16 cellular contexts compared by ENCODE assay signal in the genomic region with DNA sequence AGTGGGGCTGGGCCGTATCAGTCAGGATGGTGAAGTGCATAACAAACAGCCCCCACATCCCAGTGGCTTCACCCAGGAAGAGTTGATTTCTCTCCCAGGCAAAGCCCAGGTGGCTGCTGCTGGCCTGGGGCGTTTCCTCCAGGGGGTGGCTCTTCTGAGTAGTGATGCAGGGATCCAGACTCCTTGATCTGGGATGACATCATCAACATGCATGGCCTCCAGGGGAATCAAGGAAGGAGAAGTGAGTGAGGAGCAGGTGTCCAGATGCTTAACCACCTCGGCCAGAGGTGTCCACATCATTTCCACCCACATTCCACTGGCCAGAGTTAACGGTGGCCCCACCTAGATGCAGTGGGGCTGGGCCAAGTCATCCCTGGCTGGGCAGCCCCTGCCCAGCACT.
DNase-seq lines count a peak whose midpoint lies in the region; ATAC-seq and TF ChIP-seq lines count a peak whose summit lies in the region.
"Had no signal": no experiment of that assay in that cellular context is flagged by ENCODE, and none has a peak within 500 bp of the region (broad histone marks: within the 10 kb centered on the region; RNA-seq: fewer than 3 reads in every experiment).

No MANE protein-coding gene starts in this region.

- H3K4me1 ChIP-seq in A673 (ENCODE audit: insufficient read depth, low read length, poor library complexity, severe bottlenecking) (peaks cover 29% of the 10 kb centered on the region), HEK293 (ENCODE audit: control insufficient read depth, insufficient read depth, low read length) (0 out of 2 replicates have a peak, but pooled peaks cover 2% of the 10 kb centered on the region), neuronal stem cell (ENCODE audit: control insufficient read depth in 2 of 2, insufficient read depth in 1 of 2, low read depth in 1 of 2, low read length in 2 of 2) (no peaks in the 10 kb centered on the region)

- no peak overlapping the region for H4K8ac ChIP-seq in neuronal stem cell (ENCODE audit: low read depth, low read length)

- peaks cover 29% of the 10 kb centered on the region for H3K27me3 Mint-ChIP-seq in chondrocyte (ENCODE audit: low read depth)
- H3K27me3 Mint-ChIP-seq in activated T-cell treated with anti-CD3 and anti-CD28 coated beads, Interleukin-2, amount 50 U/mL, for 4 hours (ENCODE audit: low read depth) = peaks cover 3% of the 10 kb centered on the region

- no peak overlapping the region for H2BK15ac ChIP-seq in neuronal stem cell (ENCODE audit: low read length)

- H3K23ac ChIP-seq in neuronal stem cell (ENCODE audit: low read depth, low read length, poor library complexity) = no peak overlapping the region

- H3K27ac ChIP-seq in A673 (ENCODE audit: low read depth, low read length, poor library complexity, severe bottlenecking) (peak overlapping the region; percentile 3), HEK293 (ENCODE audit: extremely low read depth, low read depth, low read length) (no peak overlapping the region), neuronal stem cell (replicated peaks; ENCODE audit: low read length) (no peak overlapping the region)

- H3K4me3 ChIP-seq in A673 (ENCODE audit: low read depth, low read length, poor library complexity, severe bottlenecking) = no peak overlapping the region
- no peak overlapping the region for H3K4me3 ChIP-seq in HEK293 (ENCODE audit: low read depth, low read length)
- H3K4me3 ChIP-seq in neuronal stem cell (ENCODE audit: low read length in 2 of 2) = no peak overlapping the region

- no peak overlapping the region for H3K9ac ChIP-seq in neuronal stem cell (ENCODE audit: low read depth, low read length, poor library complexity)

- H3K27ac Mint-ChIP-seq in chondrocyte (ENCODE audit: unreplicated experiment) = no peak overlapping the region
- H3K27ac Mint-ChIP-seq: CD4-positive, alpha-beta memory T cell had no signal

- no peak overlapping the region for H3K4me2 ChIP-seq in neuronal stem cell (ENCODE audit: insufficient read depth, low read length, poor library complexity, severe bottlenecking)

- no peak overlapping the region for H3K4ac ChIP-seq in neuronal stem cell (ENCODE audit: low read length)

- CTCF ChIA-PET in A673 (lab: Charles Lee) (no interaction called here), HEK293 (lab: Yijun Ruan, JAX) (no interaction called here)

- no CpG with 5 or more reads among the region's 4 CpGs for WGBS in neuronal stem cell (ENCODE audit: extremely low coverage in 2 of 2, insufficient read length in 2 of 2, insufficient replicate concordance in 1 of 2), 2 donors

- H3K4me1 Mint-ChIP-seq in chondrocyte (ENCODE audit: low read depth) = no peaks in the 10 kb centered on the region
- no peaks in the 10 kb centered on the region for H3K4me1 Mint-ChIP-seq in activated T-cell treated with anti-CD3 and anti-CD28 coated beads, Interleukin-2, amount 50 U/mL, for 4 hours (ENCODE audit: low read depth)
- H3K4me1 Mint-ChIP-seq: CD4-positive, alpha-beta memory T cell had no signal

- no TSS peak for BruUV-seq in A673 (replicated peaks; lab: Mats Ljungman, UMichigan)

- H3K27me3 ChIP-seq in A673 (replicated peaks; ENCODE audit: insufficient read depth, low read depth, low read length, poor library complexity) (no peaks in the 10 kb centered on the region), neuronal stem cell (ENCODE audit: control insufficient read depth in 3 of 3, insufficient read depth in 3 of 3, low read depth in 1 of 3, low read length in 3 of 3) (no peaks in the 10 kb centered on the region)

- H2BK12ac ChIP-seq in neuronal stem cell (ENCODE audit: low read length) = no peak overlapping the region

- ATAC-seq in omental fat pad (ENCODE audit: low FRiP score) = no peak
- no peak for ATAC-seq in activated T-cell treated with anti-CD3 and anti-CD28 coated beads, Interleukin-2, amount 50 U/mL, for 4 hours
- ATAC-seq: HCT116 had no signal

- no peaks in the 10 kb centered on the region for H3K79me1 ChIP-seq in neuronal stem cell (ENCODE audit: low read depth, low read length)

- H2BK120ac ChIP-seq in neuronal stem cell (ENCODE audit: low read depth, low read length) = no peak overlapping the region

- H3K9me3 ChIP-seq in A673 (ENCODE audit: low read depth, low read length, poor library complexity, severe bottlenecking) = no peaks in the 10 kb centered on the region
- no peaks in the 10 kb centered on the region for H3K9me3 ChIP-seq in HEK293 (ENCODE audit: control insufficient read depth, insufficient read depth, low read depth, low read length)
- H3K9me3 ChIP-seq in neuronal stem cell (replicated peaks in 1 of 2; ENCODE audit: control insufficient read depth in 2 of 2, insufficient read depth in 1 of 2, low read depth in 1 of 2, low read length in 2 of 2) = peaks cover 0 to 2% of the 10 kb centered on the region in 2 donors

- no peaks in the 10 kb centered on the region for H3K36me3 Mint-ChIP-seq in chondrocyte (ENCODE audit: low read depth)
- H3K36me3 Mint-ChIP-seq in activated T-cell treated with anti-CD3 and anti-CD28 coated beads, Interleukin-2, amount 50 U/mL, for 4 hours (ENCODE audit: insufficient read depth) = no peaks in the 10 kb centered on the region
- H3K36me3 Mint-ChIP-seq: CD4-positive, alpha-beta memory T cell had no signal

- H2AK5ac ChIP-seq in neuronal stem cell (ENCODE audit: low read depth, low read length) = no peak overlapping the region

- no peaks in the 10 kb centered on the region for H3K36me3 ChIP-seq in A673 (ENCODE audit: insufficient read depth, low read length, poor library complexity, severe bottlenecking)
- H3K36me3 ChIP-seq in HEK293 (ENCODE audit: control insufficient read depth in 2 of 2, insufficient read depth in 1 of 2, low read length in 2 of 2) = no peaks in the 10 kb centered on the region
- H3K36me3 ChIP-seq in neuronal stem cell (replicated peaks in 1 of 2; ENCODE audit: control insufficient read depth in 2 of 2, insufficient read depth in 2 of 2, low read length in 2 of 2) = no peaks in the 10 kb centered on the region

- no peak for DNase-seq in A673 (ENCODE audit: low spot score)
- DNase-seq in chondrocyte (ENCODE audit: low spot score) = peak; percentile 37
- DNase-seq in neuronal stem cell (ENCODE audit: low spot score) = no peak
- no peak for DNase-seq in omental fat pad (ENCODE audit: low spot score)
- DNase-seq in activated T-cell treated with anti-CD3 and anti-CD28 coated beads, Interleukin-2, amount 50 U/mL, for 4 hours = no peak
- no peak for DNase-seq in AG08395 (ENCODE audit: low spot score)
- DNase-seq: ACHN; AML-193; CD4-positive, alpha-beta memory T cell; DMS153; DMS79; GDM1; GOT3; H7 had no signal

- intact Hi-C loops in A673 (cut with micrococcal nuclease; ENCODE audit: unreplicated experiment) = loop anchor here (5.0 kb wide), 1 partner anchor 127 kb away; no protein-coding TSS in a partner anchor

- H3K14ac ChIP-seq in neuronal stem cell (ENCODE audit: low read length) = peak overlapping the region; percentile 40

- H3K4me3 Mint-ChIP-seq in chondrocyte (ENCODE audit: unreplicated experiment) = no peak overlapping the region
- no peak overlapping the region for H3K4me3 Mint-ChIP-seq in activated T-cell treated with anti-CD3 and anti-CD28 coated beads, Interleukin-2, amount 50 U/mL, for 4 hours
- H3K4me3 Mint-ChIP-seq: CD4-positive, alpha-beta memory T cell had no signal

- peak overlapping the region; percentile 42 for H3K18ac ChIP-seq in neuronal stem cell (ENCODE audit: low read length)

- no peak overlapping the region for H2AFZ ChIP-seq in neuronal stem cell (ENCODE audit: low read length)

- POLR2A ChIA-PET in A673 (lab: Charles Lee; ENCODE audit: low non-redundant PET) (no interaction called here), HEK293 (lab: Yijun Ruan, JAX) (no interaction called here)

- no peak overlapping the region for H4K91ac ChIP-seq in neuronal stem cell (ENCODE audit: low read depth, low read length, poor library complexity)

- TF ChIP-seq CTCF in A673 (conservative IDR thresholded peaks at IDR 0.05; ENCODE audit: low read depth, low read length) = no peak
- no peak for TF ChIP-seq CTCF in HEK293 (tag by site-specific recombination; IDR thresholded peaks at IDR 0.05)
- no peak for TF ChIP-seq CTCF in chondrocyte (IDR thresholded peaks at IDR 0.05)
- TF ChIP-seq CTCF in omental fat pad (IDR thresholded peaks at IDR 0.05) = no peak

- H2BK5ac ChIP-seq in neuronal stem cell (ENCODE audit: low read length) = no peak overlapping the region

- no peaks in the 10 kb centered on the region for H3K9me3 Mint-ChIP-seq in chondrocyte (ENCODE audit: low read depth)
- no peaks in the 10 kb centered on the region for H3K9me3 Mint-ChIP-seq in activated T-cell treated with anti-CD3 and anti-CD28 coated beads, Interleukin-2, amount 50 U/mL, for 4 hours
- H3K9me3 Mint-ChIP-seq: CD4-positive, alpha-beta memory T cell had no signal

TF ChIP-seq in HEK293, 187 proteins besides CTCF, POLR2A, EP300 and RAD21:
- no peak for TF ChIP-seq SP3 (tag by site-specific recombination; IDR thresholded peaks at IDR 0.05)
- TF ChIP-seq, protein P1, sequence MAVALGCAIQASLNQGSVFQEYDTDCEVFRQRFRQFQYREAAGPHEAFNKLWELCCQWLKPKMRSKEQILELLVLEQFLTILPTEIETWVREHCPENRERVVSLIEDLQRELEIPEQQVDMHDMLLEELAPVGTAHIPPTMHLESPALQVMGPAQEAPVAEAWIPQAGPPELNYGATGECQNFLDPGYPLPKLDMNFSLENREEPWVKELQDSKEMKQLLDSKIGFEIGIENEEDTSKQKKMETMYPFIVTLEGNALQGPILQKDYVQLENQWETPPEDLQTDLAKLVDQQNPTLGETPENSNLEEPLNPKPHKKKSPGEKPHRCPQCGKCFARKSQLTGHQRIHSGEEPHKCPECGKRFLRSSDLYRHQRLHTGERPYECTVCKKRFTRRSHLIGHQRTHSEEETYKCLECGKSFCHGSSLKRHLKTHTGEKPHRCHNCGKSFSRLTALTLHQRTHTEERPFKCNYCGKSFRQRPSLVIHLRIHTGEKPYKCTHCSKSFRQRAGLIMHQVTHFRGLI (tag by site-specific recombination; IDR thresholded peaks at IDR 0.05) = no peak
- TF ChIP-seq ZNF354C (tag by site-specific recombination; IDR thresholded peaks at IDR 0.05; ENCODE audit: borderline replicate concordance, low read depth) = no peak
- TF ChIP-seq, protein P2, sequence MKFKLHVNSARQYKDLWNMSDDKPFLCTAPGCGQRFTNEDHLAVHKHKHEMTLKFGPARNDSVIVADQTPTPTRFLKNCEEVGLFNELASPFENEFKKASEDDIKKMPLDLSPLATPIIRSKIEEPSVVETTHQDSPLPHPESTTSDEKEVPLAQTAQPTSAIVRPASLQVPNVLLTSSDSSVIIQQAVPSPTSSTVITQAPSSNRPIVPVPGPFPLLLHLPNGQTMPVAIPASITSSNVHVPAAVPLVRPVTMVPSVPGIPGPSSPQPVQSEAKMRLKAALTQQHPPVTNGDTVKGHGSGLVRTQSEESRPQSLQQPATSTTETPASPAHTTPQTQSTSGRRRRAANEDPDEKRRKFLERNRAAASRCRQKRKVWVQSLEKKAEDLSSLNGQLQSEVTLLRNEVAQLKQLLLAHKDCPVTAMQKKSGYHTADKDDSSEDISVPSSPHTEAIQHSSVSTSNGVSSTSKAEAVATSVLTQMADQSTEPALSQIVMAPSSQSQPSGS (tag by site-specific recombination; IDR thresholded peaks at IDR 0.05; ENCODE audit: low read depth) = peak; percentile 76; the same call in 1 of the 2 replicates
- no peak for TF ChIP-seq HOXC10 (CRISPR knock-in tag; IDR thresholded peaks at IDR 0.05)
TF ChIP-seq in HEK293: peak in this region for 1.
